Comparison of ENCODE assay signal across 38 cellular contexts in genomic region chr5:63011158-63011557, GRCh38.
"Had no signal": no experiment of that assay in that cellular context is flagged by ENCODE, and none has a peak within 500 bp of the region (broad histone marks: within the 10 kb centered on the region; RNA-seq: fewer than 3 reads in every experiment).

No MANE protein-coding gene starts in this region.

- H3K4me3 Mint-ChIP-seq: activated CD4-positive, alpha-beta memory T cell treated with anti-CD3 and anti-CD28 coated beads, Interleukin-2, amount 10 ng/mL, durations not matched to agents 7 days and 5 days; activated CD8-positive, alpha-beta memory T cell treated with anti-CD3 and anti-CD28 coated beads, Interleukin-2, amount 10 ng/mL, durations not matched to agents 7 days and 5 days; activated naive CD8-positive, alpha-beta T cell treated with anti-CD3 and anti-CD28 coated beads for 36 hours; activated T-helper 17 cell treated with anti-CD3 and anti-CD28 coated beads, Interleukin-2, amount 50 U/mL, for 72 hours; T-cell; T-helper 17 cell had no signal

- H3K36me3 ChIP-seq: brain microvascular endothelial cell, WERI-Rb-1 had no signal

- H3K27ac Mint-ChIP-seq: activated CD4-positive, alpha-beta memory T cell treated with anti-CD3 and anti-CD28 coated beads, Interleukin-2, amount 10 ng/mL, durations not matched to agents 7 days and 5 days; activated CD8-positive, alpha-beta memory T cell treated with anti-CD3 and anti-CD28 coated beads, Interleukin-2, amount 10 ng/mL, durations not matched to agents 7 days and 5 days; activated naive CD8-positive, alpha-beta T cell treated with anti-CD3 and anti-CD28 coated beads for 36 hours; activated T-helper 17 cell treated with anti-CD3 and anti-CD28 coated beads, Interleukin-2, amount 50 U/mL, for 72 hours; T-cell; T-helper 17 cell had no signal

- FAIRE-seq: RCC 7860 had no signal

- H3K27ac ChIP-seq: brain microvascular endothelial cell, RWPE1, WERI-Rb-1 had no signal

- ATAC-seq: activated CD8-positive, alpha-beta memory T cell treated with anti-CD3 and anti-CD28 coated beads, Interleukin-2, amount 10 ng/mL, durations not matched to agents 7 days and 5 days; activated T-helper 17 cell treated with anti-CD3 and anti-CD28 coated beads, Interleukin-2, amount 50 U/mL, for 72 hours; PC-3; Right ventricle myocardium inferior; SK-N-SH treated with all-trans-retinoic acid at 6 μM for 48 hours; T-cell; T-helper 17 cell had no signal

- H3K4me1 Mint-ChIP-seq: activated CD4-positive, alpha-beta memory T cell treated with anti-CD3 and anti-CD28 coated beads, Interleukin-2, amount 10 ng/mL, durations not matched to agents 7 days and 5 days; activated CD8-positive, alpha-beta memory T cell treated with anti-CD3 and anti-CD28 coated beads, Interleukin-2, amount 10 ng/mL, durations not matched to agents 7 days and 5 days; activated naive CD8-positive, alpha-beta T cell treated with anti-CD3 and anti-CD28 coated beads for 36 hours; activated T-helper 17 cell treated with anti-CD3 and anti-CD28 coated beads, Interleukin-2, amount 50 U/mL, for 72 hours; T-cell; T-helper 17 cell had no signal

- H3K36me3 Mint-ChIP-seq: activated CD8-positive, alpha-beta memory T cell treated with anti-CD3 and anti-CD28 coated beads, Interleukin-2, amount 10 ng/mL, durations not matched to agents 7 days and 5 days; activated naive CD8-positive, alpha-beta T cell treated with anti-CD3 and anti-CD28 coated beads for 36 hours; T-cell had no signal

- H3K27me3 Mint-ChIP-seq: activated CD4-positive, alpha-beta memory T cell treated with anti-CD3 and anti-CD28 coated beads, Interleukin-2, amount 10 ng/mL, durations not matched to agents 7 days and 5 days; activated CD8-positive, alpha-beta memory T cell treated with anti-CD3 and anti-CD28 coated beads, Interleukin-2, amount 10 ng/mL, durations not matched to agents 7 days and 5 days; activated naive CD8-positive, alpha-beta T cell treated with anti-CD3 and anti-CD28 coated beads for 36 hours; activated T-helper 17 cell treated with anti-CD3 and anti-CD28 coated beads, Interleukin-2, amount 50 U/mL, for 72 hours; T-cell; T-helper 17 cell had no signal

- H3K27me3 ChIP-seq: brain microvascular endothelial cell had no signal

- DNase-seq: activated CD4-positive, alpha-beta memory T cell treated with anti-CD3 and anti-CD28 coated beads, Interleukin-2, amount 10 ng/mL, durations not matched to agents 7 days and 5 days; activated CD4-positive, alpha-beta T cell treated with anti-CD3 and anti-CD28 coated beads for 1 hour; activated CD4-positive, alpha-beta T cell treated with anti-CD3 and anti-CD28 coated beads for 48 hours; activated CD4-positive, CD25-positive, alpha-beta regulatory T cell; activated CD8-positive, alpha-beta memory T cell treated with anti-CD3 and anti-CD28 coated beads for 24 hours; activated CD8-positive, alpha-beta memory T cell treated with anti-CD3 and anti-CD28 coated beads, Interleukin-2, amount 10 ng/mL, durations not matched to agents 7 days and 5 days; activated CD8-positive, alpha-beta memory T cell treated with anti-CD3 and anti-CD28 coated beads, Interleukin-2, amount 50 U/mL, for 48 hours; activated effector memory CD4-positive, alpha-beta T cell treated with anti-CD3 and anti-CD28 coated beads, Interleukin-2, amount 50 U/mL, for 16 hours; activated naive CD4-positive, alpha-beta T cell; activated naive CD4-positive, alpha-beta T cell treated with anti-CD3 and anti-CD28 coated beads, Interleukin-2, amount 50 U/mL, for 16 hours; activated naive CD8-positive, alpha-beta T cell treated with anti-CD3 and anti-CD28 coated beads for 36 hours; activated T-cell treated with anti-CD3 and anti-CD28 coated beads, Interleukin-2, amount 50 U/mL, for 48 hours; amniotic stem cell; aorta; brain microvascular endothelial cell; central memory CD4-positive, alpha-beta T cell; Kasumi-1; NCI-H1105; NCI-H1417 treated with DMSO at 0.1 percent for 48 hours; NCI-H187 treated with DMSO at 0.1 percent for 48 hours; NCI-H2081; NCI-H2171 treated with DMSO at 0.1 percent for 48 hours; NCI-H2227 treated with DMSO at 0.1 percent for 48 hours; NCI-H446; NCI-H510A treated with DMSO at 0.1 percent for 48 hours; NCI-H526 treated with DMSO at 0.1 percent for 48 hours; NCI-H82; PC-3; SIG-M5; T-cell; T-helper 17 cell; T-helper 9 cell; WERI-Rb-1 had no signal
